10 cellular contexts compared by ENCODE assay signal in genomic region chr7:158812684-158813083, GRCh38. TPM values are rescaled to one million over a fixed set of nuclear protein-coding genes. Genes with fewer than 3 reads are reported as not detected.
DNase-seq lines count a peak whose midpoint lies in the region; ATAC-seq and TF ChIP-seq lines count a peak whose summit lies in the region.
"Had no signal": no experiment of that assay in that cellular context is flagged by ENCODE, and none has a peak within 500 bp of the region (broad histone marks: within the 10 kb centered on the region; RNA-seq: fewer than 3 reads in every experiment).

No MANE protein-coding gene starts in this region.

- peak overlapping the region; percentile 57 for H3K27ac Mint-ChIP-seq in stimulated activated memory B cell treated with anti-CD40 and anti-IgM and Interleukin-4, amounts not matched to agents 10 μg/mL and 1 μg/mL and 100 μg/mL, for 72 hours

- peaks cover 0 to 43% (median 9%) of the 10 kb centered on the region in 4 donors for H3K4me1 ChIP-seq in Peyer's patch

- H3K27me3 ChIP-seq in Peyer's patch (no peaks in the 10 kb centered on the region), brain microvascular endothelial cell (replicated peaks) (no peaks in the 10 kb centered on the region)

- TF ChIP-seq CTCF in Peyer's patch (IDR thresholded peaks at IDR 0.05) (no peak), brain microvascular endothelial cell (IDR thresholded peaks at IDR 0.05; ENCODE audit: low read depth, low read length, missing control alignments) (no peak)

- H3K27ac ChIP-seq in Peyer's patch = peak overlapping the region; percentile 47 to 70 (median 60)
- no peak overlapping the region for H3K27ac ChIP-seq in brain microvascular endothelial cell

- no peaks in the 10 kb centered on the region for H3K9me3 ChIP-seq in Peyer's patch

- TF ChIP-seq POLR2A in Peyer's patch (IDR thresholded peaks at IDR 0.05) = no peak

- in situ Hi-C loops in brain microvascular endothelial cell (cut with HindIII; ENCODE audit: low pct_ligation_motif_present, low sequenced_read_pairs) = no loop called here

- H3K9me3 Mint-ChIP-seq in stimulated activated memory B cell treated with anti-CD40 and anti-IgM and Interleukin-4, amounts not matched to agents 10 μg/mL and 1 μg/mL and 100 μg/mL, for 72 hours = no peaks in the 10 kb centered on the region

- H3K4me3 Mint-ChIP-seq in stimulated activated memory B cell treated with anti-CD40 and anti-IgM and Interleukin-4, amounts not matched to agents 10 μg/mL and 1 μg/mL and 100 μg/mL, for 72 hours = no peak overlapping the region

- H3K36me3 ChIP-seq in Peyer's patch (peaks cover 0 to 11% (median 0%) of the 10 kb centered on the region in 3 donors), brain microvascular endothelial cell (replicated peaks) (peaks cover 7% of the 10 kb centered on the region)

- no peaks in the 10 kb centered on the region for H3K27me3 Mint-ChIP-seq in stimulated activated memory B cell treated with anti-CD40 and anti-IgM and Interleukin-4, amounts not matched to agents 10 μg/mL and 1 μg/mL and 100 μg/mL, for 72 hours

- ATAC-seq in stimulated activated memory B cell treated with anti-CD40 and anti-IgM and Interleukin-4, amounts not matched to agents 10 μg/mL and 1 μg/mL and 100 μg/mL, for 72 hours = no peak
- ATAC-seq in GM19452 (IDR thresholded peaks at IDR 0.05; ENCODE audit: unreplicated experiment) (no peak), HG02678 (IDR thresholded peaks at IDR 0.05; ENCODE audit: unreplicated experiment) (no peak)

- DNase-seq in Peyer's patch = peak in 2 of 3 donors; percentile 67 to 80
- peak; percentile 59 for DNase-seq in activated T-cell treated with anti-CD3 and anti-CD28 coated beads for 1 hour (ENCODE audit: low read depth)
- peak; percentile 36 for DNase-seq in effector CD8-positive, alpha-beta T cell (lab: John Stamatoyannopoulos, UW)
- DNase-seq in brain microvascular endothelial cell = no peak
- DNase-seq in DMS 273 (lab: John Stamatoyannopoulos, UW; ENCODE audit: unreplicated experiment) = no peak
- DNase-seq: GM23248, NCI-H1092 treated with DMSO at 0.1 percent for 48 hours had no signal

- no peak overlapping the region for H3K4me3 ChIP-seq in Peyer's patch
- no peak overlapping the region for H3K4me3 ChIP-seq in brain microvascular endothelial cell (ENCODE audit: low read depth, low read length)
- H3K4me3 ChIP-seq: GM23248 had no signal

- peaks cover 34% of the 10 kb centered on the region for H3K36me3 Mint-ChIP-seq in stimulated activated memory B cell treated with anti-CD40 and anti-IgM and Interleukin-4, amounts not matched to agents 10 μg/mL and 1 μg/mL and 100 μg/mL, for 72 hours

- H3K4me1 Mint-ChIP-seq in stimulated activated memory B cell treated with anti-CD40 and anti-IgM and Interleukin-4, amounts not matched to agents 10 μg/mL and 1 μg/mL and 100 μg/mL, for 72 hours = peaks cover 76% of the 10 kb centered on the region

RNA-seq across cellular contexts. Expression of gene ESYT2, which starts 16.6 kb away (rescaled TPM):
- 100 to 1,000 TPM in 1 of 4 donors, 10 to 100 TPM in 3; 53.6 to 137 (median 71.0) TPM for total RNA-seq in Peyer's patch

RNA-seq across cellular contexts. Expression of gene DYNC2I1, which starts 43.7 kb away (rescaled TPM):
- total RNA-seq in Peyer's patch = 100 to 1,000 TPM in 1 of 4 donors, 10 to 100 TPM in 3; 22.9 to 107 (median 65.3) TPM

Comparison
In these comparisons a context has a peak if more than half of its experiments do, and no peak if none do; other contexts are left out.
1. DNase-seq: peak in Peyer's patch (2 of 3), activated T-cell treated with anti-CD3 and anti-CD28 coated beads for 1 hour (single experiment) and effector CD8-positive, alpha-beta T cell (single experiment); none in brain microvascular endothelial cell (single experiment) and DMS 273 (single experiment).